In genomic region chr2:59885536-59885935, GRCh38 we compare ENCODE assay signal across 15 cellular contexts.
A peak's percentile ranks its signal among the peaks of the same experiment; 100 is the strongest.
DNase-seq lines count a peak whose midpoint lies in the region; ATAC-seq and TF ChIP-seq lines count a peak whose summit lies in the region.
"Had no signal": no experiment of that assay in that cellular context is flagged by ENCODE, and none has a peak within 500 bp of the region (broad histone marks: within the 10 kb centered on the region; RNA-seq: fewer than 3 reads in every experiment).

No MANE protein-coding gene starts in this region.

- H3K4me2 ChIP-seq in DND-41 (ENCODE audit: insufficient read depth, low read length): no peak overlapping the region

- ATAC-seq in DND-41 (ENCODE audit: insufficient read depth, low read depth) (peak; percentile 37), naive B cell (ENCODE audit: low read depth in 2 of 2) (peak in 1 of 2 donors; percentile 13)
- peak; percentile 43 for ATAC-seq in activated naive CD8-positive, alpha-beta T cell treated with anti-CD3 and anti-CD28 coated beads, Interleukin-2, amount 50 U/mL, for 24 hours
- ATAC-seq: activated T-cell treated with anti-CD3 and anti-CD28 coated beads, Interleukin-2, amount 50 U/mL, for 72 hours had no signal

- H3K9me3 ChIP-seq in DND-41 (ENCODE audit: insufficient read depth, low read length, severe bottlenecking): no peaks in the 10 kb centered on the region
- H3K9me3 ChIP-seq: BE2C, neutrophil, thoracic aorta had no signal

- peak; percentile 32 for TF ChIP-seq CTCF in DND-41 (IDR thresholded peaks at IDR 0.05; ENCODE audit: borderline replicate concordance, extremely low read depth, low read length, poor library complexity, severe bottlenecking)
- TF ChIP-seq CTCF in endothelial cell (IDR thresholded peaks at IDR 0.05; ENCODE audit: unreplicated experiment): no peak

- no peaks in the 10 kb centered on the region for H3K79me2 ChIP-seq in DND-41 (ENCODE audit: insufficient read depth, low read length)

- peak overlapping the region; percentile 36 for H3K27ac Mint-ChIP-seq in activated naive CD8-positive, alpha-beta T cell treated with anti-CD3 and anti-CD28 coated beads, Interleukin-2, amount 50 U/mL, for 24 hours
- H3K27ac Mint-ChIP-seq in naive B cell (peak overlapping the region; percentile 50 to 91 (median 82)), endothelial cell (ENCODE audit: unreplicated experiment) (no peak overlapping the region)
- H3K27ac Mint-ChIP-seq: activated T-cell treated with anti-CD3 and anti-CD28 coated beads, Interleukin-2, amount 50 U/mL, for 72 hours had no signal

- H4K20me1 ChIP-seq in DND-41 (ENCODE audit: insufficient read depth, low read length): no peaks in the 10 kb centered on the region

- no peak overlapping the region for H3K4me3 ChIP-seq in DND-41 (ENCODE audit: low read depth in 1 of 2, low read length in 2 of 2)
- H3K4me3 ChIP-seq: thoracic aorta had no signal

- peak overlapping the region; percentile 93 for H3K27ac ChIP-seq in DND-41 (ENCODE audit: low read length)
- H3K27ac ChIP-seq: neutrophil, thoracic aorta had no signal

- no peaks in the 10 kb centered on the region for H3K36me3 ChIP-seq in DND-41 (ENCODE audit: insufficient read depth, low read length)
- H3K36me3 ChIP-seq: BE2C, neutrophil, thoracic aorta had no signal

- no peak overlapping the region for H3K9ac ChIP-seq in DND-41 (ENCODE audit: low read depth, low read length)

- H3K27me3 ChIP-seq in DND-41 (ENCODE audit: insufficient read depth, low read length, poor library complexity): no peaks in the 10 kb centered on the region
- H3K27me3 ChIP-seq: BE2C, neutrophil had no signal

- H3K4me1 ChIP-seq in DND-41 (ENCODE audit: insufficient read depth, low read length): peaks cover 57% of the 10 kb centered on the region
- H3K4me1 ChIP-seq: BE2C had no signal

- no peaks in the 10 kb centered on the region for H3K27me3 Mint-ChIP-seq in activated naive CD8-positive, alpha-beta T cell treated with anti-CD3 and anti-CD28 coated beads, Interleukin-2, amount 50 U/mL, for 24 hours
- no peaks in the 10 kb centered on the region for H3K27me3 Mint-ChIP-seq in naive B cell
- H3K27me3 Mint-ChIP-seq in endothelial cell (ENCODE audit: unreplicated experiment): no peaks in the 10 kb centered on the region

- H3K4me3 Mint-ChIP-seq in activated naive CD8-positive, alpha-beta T cell treated with anti-CD3 and anti-CD28 coated beads, Interleukin-2, amount 50 U/mL, for 24 hours: peak overlapping the region; percentile 44
- H3K4me3 Mint-ChIP-seq in naive B cell (peak overlapping the region in 6 of 8 donors; percentile 25 to 79 (median 58)), endothelial cell (ENCODE audit: unreplicated experiment) (no peak overlapping the region)

- DNase-seq in DND-41 (peak; percentile 67), H4 (ENCODE audit: low spot score) (peak; percentile 32), naive B cell (peak; percentile 16), endothelial cell (ENCODE audit: low spot score) (no peak), erythroblast (lab: John Stamatoyannopoulos, UW) (no peak), EL (no peak)
- peak; percentile 16 for DNase-seq in activated naive CD8-positive, alpha-beta T cell treated with anti-CD3 and anti-CD28 coated beads, Interleukin-2, amount 50 U/mL, for 24 hours
- DNase-seq in activated CD8-positive, alpha-beta memory T cell treated with anti-CD3 and anti-CD28 coated beads, Interleukin-2, amount 50 U/mL, for 4 hours: no peak
- DNase-seq: BE2C, mesenchymal stem cell, NCI-H146, SIG-M5 had no signal

- H3K4me1 Mint-ChIP-seq in activated naive CD8-positive, alpha-beta T cell treated with anti-CD3 and anti-CD28 coated beads, Interleukin-2, amount 50 U/mL, for 24 hours: peaks cover 38% of the 10 kb centered on the region
- H3K4me1 Mint-ChIP-seq in naive B cell: peaks cover 22 to 50% (median 43%) of the 10 kb centered on the region in 3 donors
- H3K4me1 Mint-ChIP-seq in endothelial cell (ENCODE audit: unreplicated experiment): peaks cover 12% of the 10 kb centered on the region

- peak overlapping the region; percentile 6 for H2AFZ ChIP-seq in DND-41 (ENCODE audit: low read depth, low read length)

- TF ChIP-seq POLR2A in erythroblast (IDR thresholded peaks at IDR 0.05; ENCODE audit: low read length): no peak

- H3K9me3 Mint-ChIP-seq in activated naive CD8-positive, alpha-beta T cell treated with anti-CD3 and anti-CD28 coated beads, Interleukin-2, amount 50 U/mL, for 24 hours: no peaks in the 10 kb centered on the region
- H3K9me3 Mint-ChIP-seq in naive B cell (no peaks in the 10 kb centered on the region), endothelial cell (ENCODE audit: unreplicated experiment) (no peaks in the 10 kb centered on the region)
- H3K9me3 Mint-ChIP-seq: activated T-cell treated with anti-CD3 and anti-CD28 coated beads, Interleukin-2, amount 50 U/mL, for 72 hours had no signal

- no peaks in the 10 kb centered on the region for H3K36me3 Mint-ChIP-seq in activated naive CD8-positive, alpha-beta T cell treated with anti-CD3 and anti-CD28 coated beads, Interleukin-2, amount 50 U/mL, for 24 hours (ENCODE audit: low read depth)
- no peaks in the 10 kb centered on the region for H3K36me3 Mint-ChIP-seq in naive B cell
- H3K36me3 Mint-ChIP-seq in endothelial cell (ENCODE audit: low read depth, unreplicated experiment): no peaks in the 10 kb centered on the region

Comparison
In these comparisons a context has a peak if more than half of its experiments do, and no peak if none do; other contexts are left out.
1. DNase-seq: peak in DND-41 (single experiment), H4 (single experiment), activated naive CD8-positive, alpha-beta T cell treated with anti-CD3 and anti-CD28 coated beads, Interleukin-2, amount 50 U/mL, for 24 hours (single experiment) and naive B cell (single experiment); none in activated CD8-positive, alpha-beta memory T cell treated with anti-CD3 and anti-CD28 coated beads, Interleukin-2, amount 50 U/mL, for 4 hours (single experiment), endothelial cell (single experiment), erythroblast (0 of 2) and EL (single experiment).